ENCODE assay signal across 8 cellular contexts in genomic region chr2:24360963-24361330, GRCh38. TPM values are rescaled to one million over a fixed set of nuclear protein-coding genes. Genes with fewer than 3 reads are reported as not detected.
A peak's percentile ranks its signal among the peaks of the same experiment; 100 is the strongest.
DNase-seq lines count a peak whose midpoint lies in the region; ATAC-seq and TF ChIP-seq lines count a peak whose summit lies in the region.

No MANE protein-coding gene starts in this region.

- no peaks in the 10 kb centered on the region for H3K9me3 Mint-ChIP-seq in HFFc6
- no peaks in the 10 kb centered on the region for H3K9me3 Mint-ChIP-seq in activated T-helper 17 cell treated with anti-CD3 and anti-CD28 coated beads, Interleukin-2, amount 50 U/mL, for 72 hours
- peaks cover 4% of the 10 kb centered on the region for H3K9me3 Mint-ChIP-seq in stimulated activated memory B cell treated with anti-CD40 and anti-IgM and Interleukin-4, amounts not matched to agents 10 μg/mL and 1 μg/mL and 100 μg/mL, for 72 hours

- no peak for ATAC-seq in activated T-helper 17 cell treated with anti-CD3 and anti-CD28 coated beads, Interleukin-2, amount 50 U/mL, for 72 hours (replicated peaks)
- ATAC-seq in stimulated activated memory B cell treated with anti-CD40 and anti-IgM and Interleukin-4, amounts not matched to agents 10 μg/mL and 1 μg/mL and 100 μg/mL, for 72 hours = no peak
- ATAC-seq in GM18868 (IDR thresholded peaks at IDR 0.05; ENCODE audit: unreplicated experiment) = no peak

- H3K9me3 ChIP-seq in iPS-15b (ENCODE audit: control insufficient read depth, insufficient read depth, low read length) = no peaks in the 10 kb centered on the region

- H3K4me3 ChIP-seq in iPS-15b (ENCODE audit: low read depth, low read length) = peak overlapping the region; percentile 72

- peak overlapping the region; percentile 80 for H3K27ac Mint-ChIP-seq in HFFc6
- H3K27ac Mint-ChIP-seq in activated T-helper 17 cell treated with anti-CD3 and anti-CD28 coated beads, Interleukin-2, amount 50 U/mL, for 72 hours = peak overlapping the region; percentile 94
- H3K27ac Mint-ChIP-seq in stimulated activated memory B cell treated with anti-CD40 and anti-IgM and Interleukin-4, amounts not matched to agents 10 μg/mL and 1 μg/mL and 100 μg/mL, for 72 hours = peak overlapping the region; percentile 93

- H3K4me1 ChIP-seq in iPS-15b (ENCODE audit: control insufficient read depth, insufficient read depth, low read length) = peaks cover 4% of the 10 kb centered on the region

- peaks cover 3% of the 10 kb centered on the region for H3K27me3 Mint-ChIP-seq in HFFc6 (ENCODE audit: insufficient read depth)
- H3K27me3 Mint-ChIP-seq in activated T-helper 17 cell treated with anti-CD3 and anti-CD28 coated beads, Interleukin-2, amount 50 U/mL, for 72 hours = no peaks in the 10 kb centered on the region
- H3K27me3 Mint-ChIP-seq in stimulated activated memory B cell treated with anti-CD40 and anti-IgM and Interleukin-4, amounts not matched to agents 10 μg/mL and 1 μg/mL and 100 μg/mL, for 72 hours = no peaks in the 10 kb centered on the region

- peaks cover 2% of the 10 kb centered on the region for H3K36me3 ChIP-seq in iPS-15b (ENCODE audit: control insufficient read depth, insufficient read depth, low read length)

- peaks cover 20% of the 10 kb centered on the region for H3K4me1 Mint-ChIP-seq in HFFc6 (ENCODE audit: low read depth)
- peaks cover 10% of the 10 kb centered on the region for H3K4me1 Mint-ChIP-seq in activated T-helper 17 cell treated with anti-CD3 and anti-CD28 coated beads, Interleukin-2, amount 50 U/mL, for 72 hours
- peaks cover 50% of the 10 kb centered on the region for H3K4me1 Mint-ChIP-seq in stimulated activated memory B cell treated with anti-CD40 and anti-IgM and Interleukin-4, amounts not matched to agents 10 μg/mL and 1 μg/mL and 100 μg/mL, for 72 hours

- peak overlapping the region; percentile 61 for H3K9ac ChIP-seq in iPS-15b (ENCODE audit: low read depth, low read length)

- H3K36me3 Mint-ChIP-seq in HFFc6 (ENCODE audit: low read depth) = peaks cover 6% of the 10 kb centered on the region; the same call in 1 of the 2 replicates
- H3K36me3 Mint-ChIP-seq in activated T-helper 17 cell treated with anti-CD3 and anti-CD28 coated beads, Interleukin-2, amount 50 U/mL, for 72 hours (ENCODE audit: low read depth) = peaks cover 12% of the 10 kb centered on the region
- peaks cover 9% of the 10 kb centered on the region for H3K36me3 Mint-ChIP-seq in stimulated activated memory B cell treated with anti-CD40 and anti-IgM and Interleukin-4, amounts not matched to agents 10 μg/mL and 1 μg/mL and 100 μg/mL, for 72 hours

- H3K4me3 Mint-ChIP-seq in HFFc6 = peak overlapping the region; percentile 91
- H3K4me3 Mint-ChIP-seq in activated T-helper 17 cell treated with anti-CD3 and anti-CD28 coated beads, Interleukin-2, amount 50 U/mL, for 72 hours = peak overlapping the region; percentile 90
- peak overlapping the region; percentile 82 for H3K4me3 Mint-ChIP-seq in stimulated activated memory B cell treated with anti-CD40 and anti-IgM and Interleukin-4, amounts not matched to agents 10 μg/mL and 1 μg/mL and 100 μg/mL, for 72 hours

- no peak for DNase-seq in HFFc6
- no peak for DNase-seq in SIG-M5 treated with dmso at 0.1 percent for 504 hours (lab: John Stamatoyannopoulos, UW; ENCODE audit: unreplicated experiment)
- no peak for DNase-seq in D341Med (ENCODE audit: low spot score)
- DNase-seq in superior temporal gyrus (ENCODE audit: extremely low spot score) = no peak

- H3K27me3 ChIP-seq in iPS-15b (ENCODE audit: control insufficient read depth, insufficient read depth, low read length) = no peaks in the 10 kb centered on the region

- TF ChIP-seq CTCF in HFFc6 (IDR thresholded peaks at IDR 0.05) = no peak

RNA-seq across cellular contexts. Expression of gene ITSN2, which starts 0.6 kb away (rescaled TPM):
- total RNA-seq in HFFc6 (2021; fragmentation: NEBNext Ultra II Directional; extraction: Animal tissue kit (Norgen Biotek cat#: 25700)) = 10 to 100 TPM; 26.2 to 32.3 (median 29.5) TPM
- total RNA-seq in activated T-helper 17 cell treated with anti-CD3 and anti-CD28 coated beads, Interleukin-2, amount 50 U/mL, for 72 hours = 10 to 100 TPM; 45.6 to 64.6 TPM
